Comparison of ENCODE assay signal across 9 cellular contexts in genomic region chr3:138434875-138435772, GRCh38. TPM values are rescaled to one million over a fixed set of nuclear protein-coding genes. Genes with fewer than 3 reads are reported as not detected.
DNase-seq lines count a peak whose midpoint lies in the region; ATAC-seq and TF ChIP-seq lines count a peak whose summit lies in the region.
"Had no signal": no experiment of that assay in that cellular context is flagged by ENCODE, and none has a peak within 500 bp of the region (broad histone marks: within the 10 kb centered on the region; RNA-seq: fewer than 3 reads in every experiment).

No MANE protein-coding gene starts in this region.

- peak overlapping the region; percentile 47 to 76 (median 68) for H3K4me3 Mint-ChIP-seq in naive thymus-derived CD4-positive, alpha-beta T cell

- H3K36me3 Mint-ChIP-seq in naive thymus-derived CD4-positive, alpha-beta T cell, result peaks cover 0 to 5% (median 0%) of the 10 kb centered on the region in 5 donors

- CTCF ChIA-PET in naive thymus-derived CD4-positive, alpha-beta T cell (lab: Charles Lee), result interaction anchor here (0.6 kb wide), 1 partner anchor 501 kb away, joined by 3 read pairs; no protein-coding TSS in a partner anchor

- H3K9me3 Mint-ChIP-seq in naive thymus-derived CD4-positive, alpha-beta T cell, result peaks cover 0 to 2% (median 0%) of the 10 kb centered on the region in 11 donors

- H3K4me3 ChIP-seq in epithelial cell of proximal tubule (ENCODE audit: low read depth, low read length), result peak overlapping the region; percentile 51
- peak overlapping the region; percentile 37 for H3K4me3 ChIP-seq in naive thymus-derived CD4-positive, alpha-beta T cell (ENCODE audit: low read length)

- no peaks in the 10 kb centered on the region for H3K4me1 ChIP-seq in naive thymus-derived CD4-positive, alpha-beta T cell (ENCODE audit: control insufficient read depth in 2 of 2, insufficient read depth in 2 of 2, low read length in 2 of 2)

- peaks cover 40 to 65% (median 61%) of the 10 kb centered on the region in 5 donors for H3K27me3 Mint-ChIP-seq in naive thymus-derived CD4-positive, alpha-beta T cell

- no peaks in the 10 kb centered on the region for H3K27me3 ChIP-seq in naive thymus-derived CD4-positive, alpha-beta T cell (ENCODE audit: control insufficient read depth in 2 of 2, insufficient read depth in 2 of 2, low read length in 2 of 2)

- no peaks in the 10 kb centered on the region for H3K9me3 ChIP-seq in naive thymus-derived CD4-positive, alpha-beta T cell (ENCODE audit: control insufficient read depth in 2 of 3, low read length in 3 of 3)

- no peaks in the 10 kb centered on the region for H3K36me3 ChIP-seq in naive thymus-derived CD4-positive, alpha-beta T cell (ENCODE audit: control insufficient read depth in 2 of 3, insufficient read depth in 3 of 3, low read length in 3 of 3)

- H3K27ac ChIP-seq in naive thymus-derived CD4-positive, alpha-beta T cell (ENCODE audit: low read depth, low read length), result no peak overlapping the region

- TF ChIP-seq CTCF in epithelial cell of proximal tubule (conservative IDR thresholded peaks at IDR 0.05; ENCODE audit: low read depth, low read length), result no peak

- intact Hi-C loops in naive thymus-derived CD4-positive, alpha-beta T cell (cut with micrococcal nuclease), result loop anchor here in 1 of 2 donors (1.0 kb wide), 1 partner anchor 159 kb away; the partner anchor contains the start of gene CEP70

- no peak overlapping the region for H3K27ac Mint-ChIP-seq in naive thymus-derived CD4-positive, alpha-beta T cell

- POLR2A ChIA-PET in naive thymus-derived CD4-positive, alpha-beta T cell (lab: Charles Lee), result no interaction called here

- ATAC-seq in naive thymus-derived CD4-positive, alpha-beta T cell, result peak; percentile 25
- ATAC-seq in GM21619 (IDR thresholded peaks at IDR 0.05; ENCODE audit: unreplicated experiment), result no peak
- no peak for ATAC-seq in HG02884 (IDR thresholded peaks at IDR 0.05; ENCODE audit: unreplicated experiment)
- no peak for ATAC-seq in GM18909 (IDR thresholded peaks at IDR 0.05; ENCODE audit: poor library complexity, unreplicated experiment)
- no peak for ATAC-seq in GM21515 (IDR thresholded peaks at IDR 0.05; ENCODE audit: unreplicated experiment)

- peak; percentile 75 for DNase-seq in DMS53 (lab: John Stamatoyannopoulos, UW)
- DNase-seq in NCI-H2171 treated with DMSO at 0.1 percent for 48 hours (lab: John Stamatoyannopoulos, UW), result peak; percentile 55
- DNase-seq in epithelial cell of proximal tubule (ENCODE audit: low read depth), result no peak
- DNase-seq in naive thymus-derived CD4-positive, alpha-beta T cell, result peak in 1 of 9 donors; percentile 5

- peaks cover 0 to 20% (median 12%) of the 10 kb centered on the region in 7 donors for H3K4me1 Mint-ChIP-seq in naive thymus-derived CD4-positive, alpha-beta T cell

RNA-seq across cellular contexts. Expression of gene ESYT3, which starts 0.7 kb away (rescaled TPM):
- total RNA-seq in epithelial cell of proximal tubule, result 0.87 and 2.2 TPM in 2 replicates
- under 1 TPM in 2 of 5 experiments, not detected in 3; 0.32 to 0.41 TPM for total RNA-seq in naive thymus-derived CD4-positive, alpha-beta T cell
- polyA plus RNA-seq in naive thymus-derived CD4-positive, alpha-beta T cell, result under 1 TPM in 1 of 2 donors, not detected in 1; 0.14 TPM
- total RNA-seq: pulmonary artery endothelial cell had no signal
